Comparison of ENCODE assay signal across 8 cellular contexts in the genomic region with DNA sequence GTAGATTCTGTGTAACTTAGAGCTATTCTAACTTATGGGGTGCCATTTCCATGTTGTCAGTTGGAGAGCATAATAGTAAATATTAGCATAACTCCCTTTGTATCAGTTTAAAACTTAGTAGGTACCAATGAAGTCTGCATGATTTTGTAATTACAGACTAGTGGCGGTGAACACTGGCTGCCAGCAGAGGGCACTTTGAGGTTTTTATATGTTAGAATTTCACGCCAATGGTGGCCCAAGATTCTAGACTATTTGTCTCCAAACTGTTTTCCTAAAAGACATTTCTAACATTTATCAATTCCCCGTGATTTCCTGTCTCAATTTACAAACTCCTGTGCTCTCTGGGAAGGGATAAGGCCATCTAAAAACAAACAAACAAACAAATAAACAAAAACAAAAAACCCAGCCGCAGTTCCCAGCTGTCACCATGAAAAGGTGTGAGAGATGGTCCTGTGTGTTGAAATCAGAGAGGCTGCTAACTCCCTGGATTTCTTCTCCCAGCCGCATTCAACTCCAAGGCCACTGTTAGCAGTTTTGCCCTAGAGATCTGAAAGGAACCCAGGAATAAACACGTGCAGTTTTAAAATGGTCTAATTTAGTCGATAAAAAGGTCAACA. TPM values are rescaled to one million over a fixed set of nuclear protein-coding genes. Genes with fewer than 3 reads are reported as not detected.
DNase-seq lines count a peak whose midpoint lies in the region; ATAC-seq and TF ChIP-seq lines count a peak whose summit lies in the region.

No MANE protein-coding gene starts in this region.

- H3K9me3 ChIP-seq in WERI-Rb-1 (ENCODE audit: severe bottlenecking): no peaks in the 10 kb centered on the region
- no peaks in the 10 kb centered on the region for H3K9me3 ChIP-seq in right atrium auricular region

- peaks cover 0 to 8% of the 10 kb centered on the region in 2 donors for H3K4me1 ChIP-seq in right atrium auricular region

- H3K4me3 ChIP-seq in WERI-Rb-1 (ENCODE audit: low read depth, low read length) (no peak overlapping the region), right atrium auricular region (no peak overlapping the region)

- H3K27me3 ChIP-seq in WERI-Rb-1 (ENCODE audit: insufficient read depth, low read depth, severe bottlenecking) (no peaks in the 10 kb centered on the region), right atrium auricular region (no peaks in the 10 kb centered on the region)

- H3K36me3 Mint-ChIP-seq in effector memory CD8-positive, alpha-beta T cell (ENCODE audit: insufficient read depth): no peaks in the 10 kb centered on the region

- H3K4me3 Mint-ChIP-seq in effector memory CD8-positive, alpha-beta T cell: no peak overlapping the region

- H3K4me1 Mint-ChIP-seq in effector memory CD8-positive, alpha-beta T cell (ENCODE audit: low read depth in 2 of 2): no peaks in the 10 kb centered on the region

- DNase-seq in EH (ENCODE audit: low read depth): peak; percentile 39
- peak; percentile 36 for DNase-seq in M059J (ENCODE audit: low read depth)
- DNase-seq in WERI-Rb-1: peak; percentile 21
- DNase-seq in right atrium auricular region (ENCODE audit: low spot score): no peak
- DNase-seq in stimulated activated CD4-positive, alpha-beta T cell treated with anti-CD3 and anti-CD28 coated beads, Interleukin-4, amount 100 ng/mL, for 24 hours: peak; percentile 34
- no peak for DNase-seq in effector memory CD8-positive, alpha-beta T cell

- no peak overlapping the region for H3K27ac Mint-ChIP-seq in effector memory CD8-positive, alpha-beta T cell

- ATAC-seq in effector memory CD8-positive, alpha-beta T cell (replicated peaks): no peak
- no peak for ATAC-seq in HG03175 (IDR thresholded peaks at IDR 0.05; ENCODE audit: unreplicated experiment)

- H3K27ac ChIP-seq in 22Rv1: no peak overlapping the region
- H3K27ac ChIP-seq in WERI-Rb-1: no peak overlapping the region
- H3K27ac ChIP-seq in right atrium auricular region: no peak overlapping the region

- H3K27me3 Mint-ChIP-seq in effector memory CD8-positive, alpha-beta T cell: peaks cover 9% of the 10 kb centered on the region in 2 donors

- H3K36me3 ChIP-seq in WERI-Rb-1 (no peaks in the 10 kb centered on the region), right atrium auricular region (no peaks in the 10 kb centered on the region)

- TF ChIP-seq CTCF in 22Rv1 (IDR thresholded peaks at IDR 0.05): peak; percentile 87
- TF ChIP-seq CTCF in WERI-Rb-1 (IDR thresholded peaks at IDR 0.05; ENCODE audit: low read depth, low read length): peak; percentile 46; the same call in 1 of the 2 replicates
- TF ChIP-seq CTCF in right atrium auricular region (IDR thresholded peaks at IDR 0.05): peak; percentile 29 to 60

- H3K9me3 Mint-ChIP-seq in effector memory CD8-positive, alpha-beta T cell: no peaks in the 10 kb centered on the region

RNA-seq across cellular contexts. Expression of gene BRMS1L, which starts 57.6 kb away (rescaled TPM):
- 4.1 and 5.5 TPM in 2 replicates for total RNA-seq in M059J (2014; rRNA removed; shearing (Covaris generic))
- total RNA-seq in right atrium auricular region: 10 to 100 TPM in 1 of 2 donors, 1 to 10 TPM in 1; 5.5 to 10.2 TPM

Comparison
In these comparisons a context has a peak if more than half of its experiments do, and no peak if none do; other contexts are left out.
1. DNase-seq: peak in EH (single experiment), M059J (single experiment), WERI-Rb-1 (single experiment) and stimulated activated CD4-positive, alpha-beta T cell treated with anti-CD3 and anti-CD28 coated beads, Interleukin-4, amount 100 ng/mL, for 24 hours (single experiment); none in right atrium auricular region (single experiment) and effector memory CD8-positive, alpha-beta T cell (0 of 3).
2. Peak in every context shown above with its lines, with median percentiles within 50 percentile points of each other: CTCF ChIP-seq.